In genomic region chr3:66486187-66486586, GRCh38 we compare ENCODE assay signal across 12 cellular contexts. TPM values are rescaled to one million over a fixed set of nuclear protein-coding genes. Genes with fewer than 3 reads are reported as not detected.
DNase-seq lines count a peak whose midpoint lies in the region; TF ChIP-seq lines count a peak whose summit lies in the region.
"Had no signal": no experiment of that assay in that cellular context is flagged by ENCODE, and none has a peak within 500 bp of the region (broad histone marks: within the 10 kb centered on the region; RNA-seq: fewer than 3 reads in every experiment).

No MANE protein-coding gene starts in this region.

- POLR2A ChIA-PET in OCI-LY7 (lab: Charles Lee) = interaction anchor here (0.6 to 3.3 kb wide), 4 partner anchors 10 to 48 kb away, joined by 3 to 32 read pairs (median 9); no protein-coding TSS in a partner anchor
- POLR2A ChIA-PET in A673 (lab: Charles Lee; ENCODE audit: low non-redundant PET) = no interaction called here

- no peak for TF ChIP-seq POLR2A in sigmoid colon (IDR thresholded peaks at IDR 0.05)

- no peak overlapping the region for H2AFZ ChIP-seq in OCI-LY7 (ENCODE audit: low read length)
- no peak overlapping the region for H2AFZ ChIP-seq in fibroblast of lung (ENCODE audit: low read length)

- H3K79me2 ChIP-seq in OCI-LY7 (ENCODE audit: insufficient read depth, low read depth, low read length) (peaks cover 100% of the 10 kb centered on the region), fibroblast of lung (ENCODE audit: control insufficient read depth, insufficient read depth, low read length) (peaks cover 41% of the 10 kb centered on the region)

- WGBS in sigmoid colon, 2 donors = 79 to 84% methylated on average over 5 of the region's 5 CpGs

- H3K9me2 ChIP-seq in OCI-LY7 (ENCODE audit: insufficient read depth, low read length) = no peaks in the 10 kb centered on the region

- BruUV-seq in OCI-LY7 (replicated peaks; lab: Mats Ljungman, UMichigan) = no TSS peak
- no TSS peak for BruUV-seq in A673 (replicated peaks; lab: Mats Ljungman, UMichigan)

- peak; percentile 30 for DNase-seq in AG08395 (ENCODE audit: low spot score)
- no peak for DNase-seq in OCI-LY7 (ENCODE audit: low spot score)
- peak in 1 of 2 donors; percentile 82 for DNase-seq in fibroblast of lung (ENCODE audit: low read depth in 2 of 2)
- no peak for DNase-seq in sigmoid colon
- no peak for DNase-seq in NCI-H146 treated with DMSO at 0.1 percent for 48 hours (lab: John Stamatoyannopoulos, UW; ENCODE audit: unreplicated experiment)
- no peak for DNase-seq in activated T-cell treated with anti-CD3 and anti-CD28 coated beads, Interleukin-2, amount 50 U/mL, for 1 hour
- no peak for DNase-seq in NCI-H748 treated with DMSO at 0.1 percent for 48 hours (lab: John Stamatoyannopoulos, UW)
- no peak for DNase-seq in A673 (ENCODE audit: low spot score)
- DNase-seq: GDM1; naive thymus-derived CD4-positive, alpha-beta T cell; NCI-H1436 treated with DMSO at 0.1 percent for 48 hours; NCI-H526 treated with DMSO at 0.1 percent for 48 hours had no signal

- TF ChIP-seq CTCF in OCI-LY7 (conservative IDR thresholded peaks at IDR 0.05; ENCODE audit: low read length) (no peak), fibroblast of lung (conservative IDR thresholded peaks at IDR 0.05 in 1 of 2, IDR thresholded peaks at IDR 0.05 in 1 of 2; ENCODE audit: low read depth in 1 of 2, low read length in 2 of 2) (no peak), sigmoid colon (IDR thresholded peaks at IDR 0.05) (no peak), A673 (conservative IDR thresholded peaks at IDR 0.05; ENCODE audit: low read depth, low read length) (no peak)

- H3K36me3 ChIP-seq in OCI-LY7 (ENCODE audit: insufficient read depth, low read length) (peaks cover 50% of the 10 kb centered on the region), fibroblast of lung (ENCODE audit: control insufficient read depth, insufficient read depth, low read length) (no peaks in the 10 kb centered on the region), sigmoid colon (no peaks in the 10 kb centered on the region), A673 (ENCODE audit: insufficient read depth, low read length, poor library complexity, severe bottlenecking) (no peaks in the 10 kb centered on the region)

- intact Hi-C loops in OCI-LY7 (cut with micrococcal nuclease; ENCODE audit: unreplicated experiment) (no loop called here), sigmoid colon (cut with DNase I) (loop anchor here (5.0 kb wide), 1 partner anchor 34 kb away; no protein-coding TSS in a partner anchor), A673 (cut with micrococcal nuclease; ENCODE audit: unreplicated experiment) (no loop called here)

- H3K4me3 ChIP-seq in OCI-LY7 (ENCODE audit: low read depth, low read length, poor library complexity, severe bottlenecking) (no peak overlapping the region), fibroblast of lung (replicated peaks in 1 of 4; ENCODE audit: control extremely low read depth in 1 of 4, insufficient read depth in 1 of 4, low read depth in 3 of 4, low read length in 4 of 4) (no peak overlapping the region), sigmoid colon (no peak overlapping the region), A673 (ENCODE audit: low read depth, low read length, poor library complexity, severe bottlenecking) (no peak overlapping the region)

- H3K4me1 ChIP-seq in OCI-LY7 (ENCODE audit: insufficient read depth, low read length, poor library complexity, severe bottlenecking) (peaks cover 99% of the 10 kb centered on the region), fibroblast of lung (ENCODE audit: control insufficient read depth, extremely low read depth, insufficient read depth, low read length) (peaks cover 44% of the 10 kb centered on the region), sigmoid colon (peaks cover 0 to 100% (median 97%) of the 10 kb centered on the region in 4 donors), A673 (ENCODE audit: insufficient read depth, low read length, poor library complexity, severe bottlenecking) (no peaks in the 10 kb centered on the region)

- H3K27ac ChIP-seq in OCI-LY7 (ENCODE audit: low read depth, low read length, poor library complexity, severe bottlenecking) (peak overlapping the region; percentile 26), fibroblast of lung (ENCODE audit: insufficient read depth, low read length) (peak overlapping the region; percentile 78), sigmoid colon (peak overlapping the region; percentile 85 to 95 (median 91)), A673 (ENCODE audit: low read depth, low read length, poor library complexity, severe bottlenecking) (no peak overlapping the region)

- H3K27me3 ChIP-seq in fibroblast of lung (ENCODE audit: control insufficient read depth, insufficient read depth, low read length) = no peaks in the 10 kb centered on the region
- H3K27me3 ChIP-seq in sigmoid colon = no peaks in the 10 kb centered on the region
- no peaks in the 10 kb centered on the region for H3K27me3 ChIP-seq in A673 (replicated peaks; ENCODE audit: insufficient read depth, low read depth, low read length, poor library complexity)

- peaks cover 4% of the 10 kb centered on the region; the same call in 1 of the 2 replicates for H3K9me3 ChIP-seq in OCI-LY7 (ENCODE audit: low read length)
- no peaks in the 10 kb centered on the region for H3K9me3 ChIP-seq in fibroblast of lung (ENCODE audit: control insufficient read depth, insufficient read depth, low read depth, low read length)
- no peaks in the 10 kb centered on the region for H3K9me3 ChIP-seq in sigmoid colon
- H3K9me3 ChIP-seq in A673 (ENCODE audit: low read depth, low read length, poor library complexity, severe bottlenecking) = no peaks in the 10 kb centered on the region

- no peak for TF ChIP-seq EP300 in sigmoid colon (IDR thresholded peaks at IDR 0.05)

- CTCF ChIA-PET in OCI-LY7 (lab: Charles Lee; ENCODE audit: unreplicated experiment) = no interaction called here
- CTCF ChIA-PET in A673 (lab: Charles Lee) = no interaction called here

- H4K20me1 ChIP-seq in OCI-LY7 (ENCODE audit: insufficient read depth, low read length) (peaks cover 50% of the 10 kb centered on the region), fibroblast of lung (ENCODE audit: control insufficient read depth, extremely low read depth, insufficient read depth, low read length) (no peaks in the 10 kb centered on the region)

- H3K4me2 ChIP-seq in OCI-LY7 (ENCODE audit: low read length) (peak overlapping the region; percentile 92), fibroblast of lung (ENCODE audit: extremely low read depth, insufficient read depth, low read length) (peak overlapping the region; percentile 9)

- no peak overlapping the region for H3K9ac ChIP-seq in fibroblast of lung (ENCODE audit: insufficient read depth, low read length)

RNA-seq across cellular contexts. Expression of gene LRIG1, which starts 14.6 kb away (rescaled TPM):
- total RNA-seq in OCI-LY7 (2014; rRNA removed; shearing (Covaris generic)) = 74.5 and 115 TPM in 2 replicates
- total RNA-seq in OCI-LY7 (2022) (84.2 and 113 TPM in 2 replicates), fibroblast of lung (82.4 and 104 TPM in 2 replicates), sigmoid colon (100 to 1,000 TPM; 150 to 226 (median 210) TPM), A673 (2021) (24.1 and 24.9 TPM in 2 replicates)
- polyA plus RNA-seq in fibroblast of lung (27.9 and 46.5 TPM in 2 replicates), sigmoid colon (10 to 100 TPM in 1 of 3 donors, 1 to 10 TPM in 2; 4.2 to 36.1 (median 6.0) TPM)
- polyA plus RNA-seq in fibroblast of lung (2012) = 23.1 and 33.6 TPM in 2 replicates
- polyA minus RNA-seq in fibroblast of lung (ENCODE audit: low replicate concordance) = 126 and 180 TPM in 2 replicates
